In the genomic region with DNA sequence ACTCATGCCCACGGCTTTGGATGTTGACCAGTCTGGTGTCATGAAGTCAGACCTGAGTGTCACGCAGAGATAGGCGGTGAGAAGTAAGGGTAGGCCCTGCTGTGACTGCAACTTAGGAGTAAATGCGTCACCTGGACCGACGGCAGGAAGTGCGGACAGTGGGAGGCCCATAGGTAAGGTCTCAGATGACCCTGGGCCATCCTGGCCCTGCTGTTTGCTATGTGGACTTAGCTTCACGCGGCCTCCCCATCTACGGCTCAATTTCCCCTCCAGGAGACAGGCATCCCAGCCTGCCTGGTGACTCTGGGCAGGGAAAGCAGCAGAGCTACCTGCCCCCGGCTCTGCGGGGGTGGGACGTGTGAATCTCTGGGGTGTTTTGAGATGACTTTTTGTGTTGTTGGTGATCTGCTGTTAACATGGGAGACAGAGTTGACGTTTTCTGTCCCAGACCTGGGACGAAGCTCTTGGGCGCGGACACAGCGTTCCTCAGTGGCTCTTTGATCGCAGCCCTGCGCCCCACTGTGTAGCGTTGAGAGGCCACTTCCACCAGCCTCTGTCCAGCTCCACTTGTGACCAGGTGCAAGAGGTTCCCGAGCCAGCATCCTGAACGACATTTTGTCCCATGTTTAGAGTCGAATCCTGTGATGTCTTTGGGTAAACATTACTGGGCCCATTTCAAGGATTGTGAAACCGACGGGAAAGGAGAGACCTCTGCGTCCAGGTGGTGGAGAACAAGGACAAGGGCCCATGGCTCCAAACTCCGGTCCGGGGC, we compare ENCODE assay signal across 20 cellular contexts. TPM values are rescaled to one million over a fixed set of nuclear protein-coding genes. Genes with fewer than 3 reads are reported as not detected.
DNase-seq lines count a peak whose midpoint lies in the region; ATAC-seq lines count a peak whose summit lies in the region.
"Had no signal": no experiment of that assay in that cellular context is flagged by ENCODE, and none has a peak within 500 bp of the region (broad histone marks: within the 10 kb centered on the region; RNA-seq: fewer than 3 reads in every experiment).

No MANE protein-coding gene starts in this region.

- no peak overlapping the region for H3K4me3 Mint-ChIP-seq in stimulated activated naive B cell treated with anti-CD40 and anti-IgM and Interleukin-4, amounts not matched to agents 10 μg/mL and 1 μg/mL and 100 μg/mL, for 72 hours
- H3K4me3 Mint-ChIP-seq: activated CD8-positive, alpha-beta T cell treated with anti-CD3 and anti-CD28 coated beads for 36 hours; stimulated activated naive CD8-positive, alpha-beta T cell treated with anti-CD3 and anti-CD28 coated beads, Interleukin-15, amount 100 ng/mL, for 72 hours had no signal

- peaks cover 0 to 3% of the 10 kb centered on the region in 2 donors for H3K36me3 Mint-ChIP-seq in stimulated activated naive B cell treated with anti-CD40 and anti-IgM and Interleukin-4, amounts not matched to agents 10 μg/mL and 1 μg/mL and 100 μg/mL, for 72 hours

- H3K79me2 ChIP-seq in mesendoderm (ENCODE audit: control insufficient read depth, insufficient read depth, low read length) = no peaks in the 10 kb centered on the region

- peaks cover 0 to 2% of the 10 kb centered on the region in 2 donors for H3K4me1 Mint-ChIP-seq in stimulated activated naive B cell treated with anti-CD40 and anti-IgM and Interleukin-4, amounts not matched to agents 10 μg/mL and 1 μg/mL and 100 μg/mL, for 72 hours
- H3K4me1 Mint-ChIP-seq: stimulated activated naive CD8-positive, alpha-beta T cell treated with anti-CD3 and anti-CD28 coated beads, Interleukin-15, amount 100 ng/mL, for 72 hours had no signal

- H3K36me3 ChIP-seq in mesendoderm (ENCODE audit: control insufficient read depth, insufficient read depth, low read length) = no peaks in the 10 kb centered on the region
- H3K36me3 ChIP-seq: cardiac muscle cell, gastroesophageal sphincter had no signal

- peak overlapping the region; percentile 20 for H3K27ac Mint-ChIP-seq in stimulated activated naive B cell treated with anti-CD40 and anti-IgM and Interleukin-4, amounts not matched to agents 10 μg/mL and 1 μg/mL and 100 μg/mL, for 72 hours
- H3K27ac Mint-ChIP-seq: activated CD8-positive, alpha-beta T cell treated with anti-CD3 and anti-CD28 coated beads for 36 hours; activated T-helper 2 cell treated with anti-CD3 and anti-CD28 coated beads, Interferon-gamma antibody, Interleukin-2, Interleukin-4, amounts not matched to agents 10 μg/mL and 5 μg/mL and 100 μg/mL, durations not matched to agents 14 hours and 24 hours and 36 hours had no signal

- no peak overlapping the region for H3K4me2 ChIP-seq in mesendoderm (ENCODE audit: low read length)

- H3K9ac ChIP-seq in mesendoderm (ENCODE audit: low read length) = no peak overlapping the region

- H2AK5ac ChIP-seq in mesendoderm (ENCODE audit: low read length) = no peak overlapping the region

- peaks cover 0 to 2% of the 10 kb centered on the region in 2 donors for H3K9me3 Mint-ChIP-seq in stimulated activated naive B cell treated with anti-CD40 and anti-IgM and Interleukin-4, amounts not matched to agents 10 μg/mL and 1 μg/mL and 100 μg/mL, for 72 hours
- H3K9me3 Mint-ChIP-seq: activated CD8-positive, alpha-beta T cell treated with anti-CD3 and anti-CD28 coated beads for 36 hours; activated T-helper 2 cell treated with anti-CD3 and anti-CD28 coated beads, Interferon-gamma antibody, Interleukin-2, Interleukin-4, amounts not matched to agents 10 μg/mL and 5 μg/mL and 100 μg/mL, durations not matched to agents 14 hours and 24 hours and 36 hours had no signal

- H3K79me1 ChIP-seq in mesendoderm (ENCODE audit: low read length) = no peaks in the 10 kb centered on the region

- WGBS in mesendoderm (ENCODE audit: extremely low coverage, insufficient coverage, low lambda C conversion rate) = no CpG with 5 or more reads among the region's 29 CpGs

- H2BK120ac ChIP-seq in mesendoderm (ENCODE audit: low read depth, low read length) = no peak overlapping the region

- H3K27ac ChIP-seq in mesendoderm (ENCODE audit: low read depth, low read length) = no peak overlapping the region
- H3K27ac ChIP-seq: cardiac muscle cell, gastroesophageal sphincter had no signal

- no peak overlapping the region for H2BK5ac ChIP-seq in mesendoderm (ENCODE audit: low read length)

- H3K4ac ChIP-seq in mesendoderm (ENCODE audit: low read depth, low read length) = no peak overlapping the region

- H3K4me3 ChIP-seq in mesendoderm (ENCODE audit: low read length) = no peak overlapping the region
- H3K4me3 ChIP-seq: cardiac muscle cell, gastroesophageal sphincter had no signal

- no peak for ATAC-seq in stimulated activated naive B cell treated with anti-CD40 and anti-IgM and Interleukin-4, amounts not matched to agents 10 μg/mL and 1 μg/mL and 100 μg/mL, for 72 hours (replicated peaks)
- ATAC-seq in GM18520 (IDR thresholded peaks at IDR 0.05; ENCODE audit: unreplicated experiment) (no peak), HG03135 (IDR thresholded peaks at IDR 0.05; ENCODE audit: unreplicated experiment) (no peak)
- ATAC-seq: activated CD8-positive, alpha-beta T cell treated with anti-CD3 and anti-CD28 coated beads for 36 hours; gastroesophageal sphincter; stimulated activated naive CD8-positive, alpha-beta T cell treated with anti-CD3 and anti-CD28 coated beads, Interleukin-15, amount 100 ng/mL, for 72 hours had no signal

- no peaks in the 10 kb centered on the region for H3K27me3 ChIP-seq in mesendoderm (ENCODE audit: insufficient read depth, low read length, poor library complexity)
- H3K27me3 ChIP-seq: cardiac muscle cell had no signal

- DNase-seq in activated T-cell treated with anti-CD3 and anti-CD28 coated beads, Interleukin-2, amount 50 U/mL, for 48 hours = peak; percentile 11 to 14
- no peak for DNase-seq in activated T-cell treated with anti-CD3 and anti-CD28 coated beads for 4 hours
- peak; percentile 5 for DNase-seq in activated CD8-positive, alpha-beta memory T cell treated with anti-CD3 and anti-CD28 coated beads, Interleukin-2, amount 50 U/mL, for 4 hours
- peak; percentile 46 for DNase-seq in mesendoderm
- DNase-seq in stimulated activated naive B cell treated with anti-CD40 and anti-IgM and Interleukin-4, amounts not matched to agents 10 μg/mL and 1 μg/mL and 100 μg/mL, for 72 hours = no peak
- DNase-seq in stimulated activated CD8-positive, alpha-beta memory T cell treated with anti-CD3 and anti-CD28 coated beads, Interleukin-4, amount 100 ng/mL, for 48 hours = no peak
- DNase-seq: activated CD8-positive, alpha-beta T cell treated with anti-CD3 and anti-CD28 coated beads for 36 hours; amniotic stem cell; C1 segment of cervical spinal cord; GOT3; NCI-H1417 treated with DMSO at 0.1 percent for 48 hours; SHP77; stimulated activated CD4-positive, alpha-beta T cell treated with anti-CD3 and anti-CD28 coated beads, Interleukin-1b, Interleukin-23, amount 100 ng/mL, for 48 hours; stimulated activated naive CD8-positive, alpha-beta T cell treated with anti-CD3 and anti-CD28 coated beads, Interleukin-15, amount 100 ng/mL, for 72 hours; T-helper 1 cell had no signal

- no peak overlapping the region for H3K56ac ChIP-seq in mesendoderm (ENCODE audit: low read length)

- H4K8ac ChIP-seq in mesendoderm (ENCODE audit: low read depth, low read length) = no peak overlapping the region

- H3K23ac ChIP-seq in mesendoderm (ENCODE audit: low read length) = peak overlapping the region; percentile 89

- H4K5ac ChIP-seq in mesendoderm (ENCODE audit: low read length) = no peak overlapping the region

- H2BK15ac ChIP-seq in mesendoderm (replicated peaks; ENCODE audit: low read depth) = no peak overlapping the region

- H3K4me1 ChIP-seq in mesendoderm (ENCODE audit: control insufficient read depth, low read depth, low read length) = peaks cover 3% of the 10 kb centered on the region

- H3K27me3 Mint-ChIP-seq in stimulated activated naive B cell treated with anti-CD40 and anti-IgM and Interleukin-4, amounts not matched to agents 10 μg/mL and 1 μg/mL and 100 μg/mL, for 72 hours = peaks cover 29 to 49% of the 10 kb centered on the region in 2 donors

- H3K18ac ChIP-seq in mesendoderm (ENCODE audit: low read length) = no peak overlapping the region

RNA-seq across cellular contexts. Expression of gene CRYAA, which starts 39.9 kb away (rescaled TPM):
- not detected for polyA plus RNA-seq in mesendoderm (2013, experiment 1 of 2)
- polyA plus RNA-seq in mesendoderm (2013, experiment 2 of 2) = not detected
- polyA plus RNA-seq: cardiac muscle cell had no signal

Comparison
In these comparisons a context has a peak if more than half of its experiments do, and no peak if none do; other contexts are left out.
1. DNase-seq: peak in activated T-cell treated with anti-CD3 and anti-CD28 coated beads, Interleukin-2, amount 50 U/mL, for 48 hours (2 of 2), activated CD8-positive, alpha-beta memory T cell treated with anti-CD3 and anti-CD28 coated beads, Interleukin-2, amount 50 U/mL, for 4 hours (single experiment) and mesendoderm (single experiment); none in activated T-cell treated with anti-CD3 and anti-CD28 coated beads for 4 hours (single experiment), stimulated activated naive B cell treated with anti-CD40 and anti-IgM and Interleukin-4, amounts not matched to agents 10 μg/mL and 1 μg/mL and 100 μg/mL, for 72 hours (single experiment) and stimulated activated CD8-positive, alpha-beta memory T cell treated with anti-CD3 and anti-CD28 coated beads, Interleukin-4, amount 100 ng/mL, for 48 hours (single experiment).